ENCODE assay signal across 10 cellular contexts in the genomic region with DNA sequence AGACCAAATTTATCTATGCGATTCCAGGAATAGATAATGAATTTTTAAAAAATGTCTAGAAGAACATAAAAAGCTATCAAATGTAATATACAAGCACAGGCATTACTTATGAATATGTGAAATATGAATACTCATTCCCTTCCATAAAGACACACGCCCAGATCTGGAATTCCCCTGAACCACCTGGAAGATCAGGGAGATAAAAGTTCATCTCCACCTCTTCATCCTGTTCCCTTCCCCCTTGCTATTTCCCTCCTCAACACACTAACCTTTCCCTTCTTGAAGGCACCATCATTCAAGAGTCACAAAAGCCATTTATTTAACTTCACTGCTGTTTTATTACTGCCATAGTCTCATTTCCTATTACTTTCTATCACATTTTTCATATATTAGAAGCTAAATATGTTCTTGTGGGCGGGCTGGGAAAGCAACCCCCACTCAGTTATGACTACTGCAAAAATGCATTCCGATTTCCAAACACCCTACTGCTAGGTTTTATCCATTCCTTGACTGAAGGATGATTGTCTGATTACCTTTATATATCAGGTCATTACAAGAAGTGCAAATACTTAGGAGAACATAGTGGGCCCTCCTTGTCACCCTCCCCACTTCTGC. TPM values are rescaled to one million over a fixed set of nuclear protein-coding genes. Genes with fewer than 3 reads are reported as not detected.
DNase-seq lines count a peak whose midpoint lies in the region; ATAC-seq and TF ChIP-seq lines count a peak whose summit lies in the region.
"Had no signal": no experiment of that assay in that cellular context is flagged by ENCODE, and none has a peak within 500 bp of the region (broad histone marks: within the 10 kb centered on the region; RNA-seq: fewer than 3 reads in every experiment).

No MANE protein-coding gene starts in this region.

- ATAC-seq in activated CD8-positive, alpha-beta T cell treated with anti-CD3 and anti-CD28 coated beads, Interleukin-2, amount 10 ng/mL, durations not matched to agents 7 days and 5 days = no peak
- no peak for ATAC-seq in HG02571 (IDR thresholded peaks at IDR 0.05; ENCODE audit: unreplicated experiment)
- no peak for ATAC-seq in left lobe of liver

- peak; percentile 73 for DNase-seq in NCI-H226
- no peak for DNase-seq in endothelial cell (ENCODE audit: low spot score)
- peak; percentile 72 to 87 for DNase-seq in trophoblast cell
- DNase-seq in activated CD8-positive, alpha-beta T cell treated with anti-CD3 and anti-CD28 coated beads, Interleukin-2, amount 10 ng/mL, durations not matched to agents 7 days and 5 days = no peak
- DNase-seq in NCI-H748 (lab: John Stamatoyannopoulos, UW; ENCODE audit: unreplicated experiment) = no peak
- no peak for DNase-seq in left lobe of liver (ENCODE audit: low spot score)
- DNase-seq: NCI-H2171 treated with DMSO at 0.1 percent for 48 hours had no signal

- no peak overlapping the region for H2BK120ac ChIP-seq in trophoblast cell (ENCODE audit: insufficient read depth, low read length, poor library complexity)

- H3K36me3 Mint-ChIP-seq in endothelial cell (ENCODE audit: low read depth, unreplicated experiment) = peaks cover 13% of the 10 kb centered on the region
- H3K36me3 Mint-ChIP-seq in activated CD8-positive, alpha-beta T cell treated with anti-CD3 and anti-CD28 coated beads, Interleukin-2, amount 10 ng/mL, durations not matched to agents 7 days and 5 days (ENCODE audit: low read depth) = no peaks in the 10 kb centered on the region

- no peak overlapping the region for H2AK5ac ChIP-seq in trophoblast cell (ENCODE audit: low read length)

- peaks cover 52% of the 10 kb centered on the region for H3K4me1 Mint-ChIP-seq in endothelial cell (ENCODE audit: unreplicated experiment)
- no peaks in the 10 kb centered on the region for H3K4me1 Mint-ChIP-seq in activated CD8-positive, alpha-beta T cell treated with anti-CD3 and anti-CD28 coated beads, Interleukin-2, amount 10 ng/mL, durations not matched to agents 7 days and 5 days (ENCODE audit: low read depth)

- 0 out of 22 replicates have a peak, but pooled peaks cover 0 to 5% (median 0%) of the 10 kb centered on the region in 11 experiments for H3K36me3 ChIP-seq in BLaER1 treated with 17β-estradiol and CSF1 and Interleukin-3, amounts not matched to agents 10 nM and 100 nM
- H3K36me3 ChIP-seq in trophoblast cell (ENCODE audit: control insufficient read depth in 1 of 2, insufficient read depth in 2 of 2, low read length in 2 of 2) = no peaks in the 10 kb centered on the region

- H4K20me1 ChIP-seq in BLaER1 treated with 17β-estradiol and CSF1 and Interleukin-3, amounts not matched to agents 10 nM and 100 nM = no peaks in the 10 kb centered on the region

- H3K27ac ChIP-seq in BLaER1 treated with 17β-estradiol and CSF1 and Interleukin-3, amounts not matched to agents 10 nM and 100 nM = peak overlapping the region in 3 of 11 experiments; percentile 61 to 81 (median 71); a peak in 3 of 22 replicates
- no peak overlapping the region for H3K27ac ChIP-seq in trophoblast cell (ENCODE audit: low read depth, low read length)
- H3K27ac ChIP-seq: KMS-11 had no signal

- H4K12ac ChIP-seq in trophoblast cell (ENCODE audit: low read depth, low read length) = no peak overlapping the region

- CTCF ChIA-PET in activated CD8-positive, alpha-beta T cell treated with anti-CD3 and anti-CD28 coated beads, Interleukin-2, amount 10 ng/mL, durations not matched to agents 7 days and 5 days (lab: Charles Lee) = interaction anchor here (1.8 kb wide), 1 partner anchor 9 kb away, joined by 9 read pairs; no protein-coding TSS in a partner anchor

- no peak overlapping the region for H3K4me3 Mint-ChIP-seq in endothelial cell (ENCODE audit: unreplicated experiment)
- no peak overlapping the region for H3K4me3 Mint-ChIP-seq in activated CD8-positive, alpha-beta T cell treated with anti-CD3 and anti-CD28 coated beads, Interleukin-2, amount 10 ng/mL, durations not matched to agents 7 days and 5 days

- H2AFZ ChIP-seq in trophoblast cell (ENCODE audit: insufficient read depth, low read length, poor library complexity) = no peak overlapping the region

- H2BK5ac ChIP-seq in trophoblast cell (ENCODE audit: low read depth, low read length, poor library complexity) = no peak overlapping the region

- H3K27me3 Mint-ChIP-seq in endothelial cell (ENCODE audit: unreplicated experiment) = peaks cover 5% of the 10 kb centered on the region
- H3K27me3 Mint-ChIP-seq in activated CD8-positive, alpha-beta T cell treated with anti-CD3 and anti-CD28 coated beads, Interleukin-2, amount 10 ng/mL, durations not matched to agents 7 days and 5 days (ENCODE audit: low read depth) = peaks cover 5% of the 10 kb centered on the region

- H3K4me2 ChIP-seq in BLaER1 treated with 17β-estradiol and CSF1 and Interleukin-3, amounts not matched to agents 10 nM and 100 nM = peak overlapping the region in 9 of 11 experiments; percentile 15 to 91 (median 81); a peak in 13 of 22 replicates
- no peak overlapping the region for H3K4me2 ChIP-seq in trophoblast cell (ENCODE audit: low read length)
- H3K4me2 ChIP-seq: KMS-11 had no signal

- POLR2A ChIA-PET in activated CD8-positive, alpha-beta T cell treated with anti-CD3 and anti-CD28 coated beads, Interleukin-2, amount 10 ng/mL, durations not matched to agents 7 days and 5 days (lab: Charles Lee) = no interaction called here

- H3K79me1 ChIP-seq in trophoblast cell (ENCODE audit: low read length) = peaks cover 23% of the 10 kb centered on the region

- peaks cover 0 to 6% (median 0%) of the 10 kb centered on the region in 11 experiments; a peak in 6 of 22 replicates for H3K9me3 ChIP-seq in BLaER1 treated with 17β-estradiol and CSF1 and Interleukin-3, amounts not matched to agents 10 nM and 100 nM (replicated peaks in 1 of 11)
- no peaks in the 10 kb centered on the region for H3K9me3 ChIP-seq in trophoblast cell (ENCODE audit: insufficient read depth, low read depth, low read length)

- no peak overlapping the region for H3K18ac ChIP-seq in trophoblast cell (ENCODE audit: low read length)

- H3K9me3 Mint-ChIP-seq in endothelial cell (ENCODE audit: unreplicated experiment) = no peaks in the 10 kb centered on the region
- no peaks in the 10 kb centered on the region for H3K9me3 Mint-ChIP-seq in activated CD8-positive, alpha-beta T cell treated with anti-CD3 and anti-CD28 coated beads, Interleukin-2, amount 10 ng/mL, durations not matched to agents 7 days and 5 days (ENCODE audit: insufficient read depth)

- H4K8ac ChIP-seq in trophoblast cell (ENCODE audit: low read depth, low read length) = no peak overlapping the region

- peak overlapping the region; percentile 85 for H3K27ac Mint-ChIP-seq in endothelial cell (ENCODE audit: unreplicated experiment)
- H3K27ac Mint-ChIP-seq in activated CD8-positive, alpha-beta T cell treated with anti-CD3 and anti-CD28 coated beads, Interleukin-2, amount 10 ng/mL, durations not matched to agents 7 days and 5 days = no peak overlapping the region

- no peak overlapping the region for H4K91ac ChIP-seq in trophoblast cell (ENCODE audit: low read depth, low read length)

- no peak overlapping the region for H3K9ac ChIP-seq in BLaER1 treated with 17β-estradiol and CSF1 and Interleukin-3, amounts not matched to agents 10 nM and 100 nM
- no peak overlapping the region for H3K9ac ChIP-seq in trophoblast cell (ENCODE audit: low read length)
- H3K9ac ChIP-seq: KMS-11 had no signal

- no CpG with 5 or more reads among the region's 4 CpGs for WGBS in trophoblast cell (ENCODE audit: extremely low coverage, insufficient coverage, insufficient read length)

- no peak overlapping the region for H3K4me3 ChIP-seq in BLaER1 treated with 17β-estradiol and CSF1 and Interleukin-3, amounts not matched to agents 10 nM and 100 nM
- no peak overlapping the region for H3K4me3 ChIP-seq in trophoblast cell (ENCODE audit: low read depth, low read length)

- H3K79me2 ChIP-seq in trophoblast cell (ENCODE audit: control insufficient read depth, insufficient read depth, low read length, poor library complexity) = peaks cover 8% of the 10 kb centered on the region

- no peak overlapping the region for H3K23ac ChIP-seq in trophoblast cell (ENCODE audit: low read length)

- peaks cover 49 to 72% (median 56%) of the 10 kb centered on the region in 10 experiments for H3K4me1 ChIP-seq in BLaER1 treated with 17β-estradiol and CSF1 and Interleukin-3, amounts not matched to agents 10 nM and 100 nM
- H3K4me1 ChIP-seq in trophoblast cell (ENCODE audit: control insufficient read depth in 1 of 2, insufficient read depth in 2 of 2, low read length in 2 of 2) = peaks cover 13 to 22% of the 10 kb centered on the region in 2 experiments

- no peak for TF ChIP-seq CTCF in endothelial cell (IDR thresholded peaks at IDR 0.05; ENCODE audit: unreplicated experiment)

- no peak overlapping the region for H3K4ac ChIP-seq in trophoblast cell (ENCODE audit: low read depth, low read length)

- no peaks in the 10 kb centered on the region for H3K27me3 ChIP-seq in BLaER1 treated with 17β-estradiol and CSF1 and Interleukin-3, amounts not matched to agents 10 nM and 100 nM
- H3K27me3 ChIP-seq in trophoblast cell (ENCODE audit: insufficient read depth, low read length) = no peaks in the 10 kb centered on the region

- H3K14ac ChIP-seq in trophoblast cell (ENCODE audit: low read length) = no peak overlapping the region

- no peak overlapping the region for H2BK12ac ChIP-seq in trophoblast cell (ENCODE audit: low read length)

RNA-seq across cellular contexts. Expression of a gene that starts 16.1 kb away (rescaled TPM):
- total RNA-seq in endothelial cell (ENCODE audit: unreplicated experiment) (35.4 TPM), left lobe of liver (4.7 TPM)
- 36.2 and 36.3 TPM in 2 replicates for polyA plus RNA-seq in trophoblast cell (2013)
- under 1 TPM; 0.50 to 0.70 TPM for total RNA-seq in activated CD8-positive, alpha-beta T cell treated with anti-CD3 and anti-CD28 coated beads, Interleukin-2, amount 10 ng/mL, durations not matched to agents 7 days and 5 days

RNA-seq across cellular contexts. Expression of a gene that starts 16.4 kb away (rescaled TPM):
- total RNA-seq in endothelial cell (ENCODE audit: unreplicated experiment) = 89.9 TPM
- polyA plus RNA-seq in trophoblast cell (2013) = 72.0 and 72.3 TPM in 2 replicates
- 10 to 100 TPM; 29.0 to 31.0 TPM for total RNA-seq in activated CD8-positive, alpha-beta T cell treated with anti-CD3 and anti-CD28 coated beads, Interleukin-2, amount 10 ng/mL, durations not matched to agents 7 days and 5 days
- 20.2 TPM for total RNA-seq in left lobe of liver

Comparison
In these comparisons a context has a peak if more than half of its experiments do, and no peak if none do; other contexts are left out.
1. DNase-seq: peak in NCI-H226 (single experiment) and trophoblast cell (2 of 2); none in endothelial cell (single experiment), activated CD8-positive, alpha-beta T cell treated with anti-CD3 and anti-CD28 coated beads, Interleukin-2, amount 10 ng/mL, durations not matched to agents 7 days and 5 days (single experiment), NCI-H748 (single experiment) and left lobe of liver (single experiment).